In genomic region chr2:202813387-202813786, GRCh38 we compare ENCODE assay signal across 32 cellular contexts.
"Had no signal": no experiment of that assay in that cellular context is flagged by ENCODE, and none has a peak within 500 bp of the region (broad histone marks: within the 10 kb centered on the region; RNA-seq: fewer than 3 reads in every experiment).

No MANE protein-coding gene starts in this region.

- H3K4me1 Mint-ChIP-seq: natural killer cell; stimulated activated memory B cell treated with anti-CD40 and anti-IgM and Interleukin-4, amounts not matched to agents 10 μg/mL and 1 μg/mL and 100 μg/mL, for 72 hours; stimulated activated naive CD8-positive, alpha-beta T cell treated with anti-CD3 and anti-CD28 coated beads, Interleukin-15, amount 100 ng/mL, for 72 hours had no signal

- H3K27me3 Mint-ChIP-seq: progenitor cell of endocrine pancreas; stimulated activated memory B cell treated with anti-CD40 and anti-IgM and Interleukin-4, amounts not matched to agents 10 μg/mL and 1 μg/mL and 100 μg/mL, for 72 hours; stimulated activated naive CD8-positive, alpha-beta T cell treated with anti-CD3 and anti-CD28 coated beads, Interleukin-15, amount 100 ng/mL, for 72 hours had no signal

- H3K27me3 ChIP-seq: neural progenitor cell, ovary, right lobe of liver, sigmoid colon, spleen, suprapubic skin, testis, thyroid gland, tibial nerve, upper lobe of left lung, vagina had no signal

- H3K4me1 ChIP-seq: neural progenitor cell, parathyroid adenoma, right lobe of liver, spleen, upper lobe of left lung had no signal

- H3K9ac ChIP-seq: neural progenitor cell, parathyroid adenoma had no signal

- H3K9me3 ChIP-seq: ovary, psoas muscle, right lobe of liver, sigmoid colon, suprapubic skin, testis, thyroid gland, upper lobe of left lung, vagina had no signal

- FAIRE-seq: urothelium cell line had no signal

- H3K4me3 Mint-ChIP-seq: natural killer cell; nephron; neural progenitor cell; stimulated activated memory B cell treated with anti-CD40 and anti-IgM and Interleukin-4, amounts not matched to agents 10 μg/mL and 1 μg/mL and 100 μg/mL, for 72 hours; stimulated activated naive CD8-positive, alpha-beta T cell treated with anti-CD3 and anti-CD28 coated beads, Interleukin-15, amount 100 ng/mL, for 72 hours had no signal

- DNase-seq: natural killer cell; occipital lobe; ovary; posterior cingulate gyrus; psoas muscle; right cardiac atrium; right lobe of liver; sigmoid colon; spleen; stimulated activated CD4-positive, alpha-beta T cell treated with anti-CD3 and anti-CD28 coated beads, Interleukin-12 subunit alpha, Interleukin-12 subunit beta, amount 100 ng/mL, for 4 hours; stimulated activated CD4-positive, alpha-beta T cell treated with anti-CD3 and anti-CD28 coated beads, Interleukin-1b, Interleukin-23, amount 100 ng/mL, for 48 hours; stimulated activated CD4-positive, alpha-beta T cell treated with anti-CD3 and anti-CD28 coated beads, Interleukin-4, amount 100 ng/mL, for 1 hour; stimulated activated CD4-positive, alpha-beta T cell treated with anti-CD3 and anti-CD28 coated beads, Interleukin-4, amount 100 ng/mL, for 4 hours; stimulated activated CD8-positive, alpha-beta memory T cell treated with anti-CD3 and anti-CD28 coated beads, Interleukin-4, amount 100 ng/mL, for 48 hours; stimulated activated naive CD4-positive, alpha-beta T cell; stimulated activated naive CD8-positive, alpha-beta T cell treated with anti-CD3 and anti-CD28 coated beads, Interleukin-15, amount 100 ng/mL, for 72 hours; stimulated activated naive CD8-positive, alpha-beta T cell treated with anti-CD3 and anti-CD28 coated beads, Interleukin-15, Interleukin-2, amounts not matched to agents 100 U/mL and 50 U/mL, for 24 hours; substantia nigra; testis; thyroid gland; trophoblast cell; upper lobe of left lung had no signal

- H3K36me3 ChIP-seq: neural progenitor cell, ovary, right lobe of liver, spleen, suprapubic skin, thyroid gland, upper lobe of left lung, vagina had no signal

- H3K4me3 ChIP-seq: neural progenitor cell, ovary, psoas muscle, right lobe of liver, sigmoid colon, smooth muscle cell, spleen, suprapubic skin, testis, thyroid gland, tibial nerve, upper lobe of left lung, vagina had no signal

- H3K79me2 ChIP-seq: parathyroid adenoma had no signal

- H3K27ac Mint-ChIP-seq: natural killer cell; neural progenitor cell; progenitor cell of endocrine pancreas; stimulated activated memory B cell treated with anti-CD40 and anti-IgM and Interleukin-4, amounts not matched to agents 10 μg/mL and 1 μg/mL and 100 μg/mL, for 72 hours; stimulated activated naive CD8-positive, alpha-beta T cell treated with anti-CD3 and anti-CD28 coated beads, Interleukin-15, amount 100 ng/mL, for 72 hours had no signal

- ATAC-seq: natural killer cell; psoas muscle; right cardiac atrium; stimulated activated memory B cell treated with anti-CD40 and anti-IgM and Interleukin-4, amounts not matched to agents 10 μg/mL and 1 μg/mL and 100 μg/mL, for 72 hours; stimulated activated naive CD8-positive, alpha-beta T cell treated with anti-CD3 and anti-CD28 coated beads, Interleukin-15, amount 100 ng/mL, for 72 hours; stimulated activated naive CD8-positive, alpha-beta T cell treated with anti-CD3 and anti-CD28 coated beads, Interleukin-15, Interleukin-2, amounts not matched to agents 100 U/mL and 50 U/mL, for 24 hours had no signal

- H3K4me2 ChIP-seq: neural progenitor cell, smooth muscle cell had no signal

- H3K27ac ChIP-seq: neural progenitor cell, ovary, parathyroid adenoma, psoas muscle, right lobe of liver, sigmoid colon, spleen, suprapubic skin, thyroid gland, upper lobe of left lung, vagina had no signal

- H2AFZ ChIP-seq: neural progenitor cell, parathyroid adenoma had no signal
